In genomic region chr1:175830500-175830899, GRCh38 we compare ENCODE assay signal across 18 cellular contexts.
"Had no signal": no experiment of that assay in that cellular context is flagged by ENCODE, and none has a peak within 500 bp of the region (broad histone marks: within the 10 kb centered on the region; RNA-seq: fewer than 3 reads in every experiment).

No MANE protein-coding gene starts in this region.

- H3K27ac ChIP-seq: ascending aorta, parathyroid adenoma had no signal

- H3K9me3 ChIP-seq: ascending aorta had no signal

- H3K4me3 Mint-ChIP-seq: activated naive CD4-positive, alpha-beta T cell treated with anti-CD3 and anti-CD28 coated beads, Interleukin-2, amount 50 U/mL, for 24 hours; immature natural killer cell; memory B cell; naive thymus-derived CD4-positive, alpha-beta T cell had no signal

- ATAC-seq: left ventricle myocardium superior; naive thymus-derived CD4-positive, alpha-beta T cell had no signal

- H3K36me3 ChIP-seq: ascending aorta had no signal

- H3K36me3 Mint-ChIP-seq: activated naive CD4-positive, alpha-beta T cell treated with anti-CD3 and anti-CD28 coated beads, Interleukin-2, amount 50 U/mL, for 24 hours; naive thymus-derived CD4-positive, alpha-beta T cell had no signal

- H3K4me1 ChIP-seq: ascending aorta, parathyroid adenoma had no signal

- H3K4me3 ChIP-seq: ascending aorta had no signal

- DNase-seq: activated CD4-positive, CD25-positive, alpha-beta regulatory T cell treated with anti-CD3 and anti-CD28 coated beads, Interleukin-2, amount 50 U/mL, for 72 hours; activated CD8-positive, alpha-beta memory T cell treated with anti-CD3 and anti-CD28 coated beads for 24 hours; activated CD8-positive, alpha-beta memory T cell treated with anti-CD3 and anti-CD28 coated beads, Interleukin-2, amount 50 U/mL, for 48 hours; activated gamma-delta T cell; cerebellar nuclear complex; cortex of kidney; effector CD4-positive, alpha-beta T cell; immature natural killer cell; left ventricle myocardium superior; naive thymus-derived CD4-positive, alpha-beta T cell; stimulated activated CD4-positive, alpha-beta T cell treated with anti-CD3 and anti-CD28 coated beads, Interleukin-12 subunit alpha, Interleukin-12 subunit beta, amount 100 ng/mL, for 4 hours; stimulated activated CD4-positive, alpha-beta T cell treated with anti-CD3 and anti-CD28 coated beads, Interleukin-1b, Interleukin-23, amount 100 ng/mL, for 48 hours; stimulated activated CD8-positive, alpha-beta memory T cell treated with anti-CD3 and anti-CD28 coated beads, Interleukin-4, amount 100 ng/mL, for 48 hours; stimulated activated naive CD4-positive, alpha-beta T cell had no signal

- H3K9me3 Mint-ChIP-seq: immature natural killer cell had no signal

- H3K27me3 ChIP-seq: ascending aorta had no signal

- H3K4me1 Mint-ChIP-seq: activated naive CD4-positive, alpha-beta T cell treated with anti-CD3 and anti-CD28 coated beads, Interleukin-2, amount 50 U/mL, for 24 hours; immature natural killer cell; memory B cell; naive thymus-derived CD4-positive, alpha-beta T cell had no signal
